Comparison of ENCODE assay signal across 27 cellular contexts in genomic region chr17:28059675-28060074, GRCh38.
"Had no signal": no experiment of that assay in that cellular context is flagged by ENCODE, and none has a peak within 500 bp of the region (broad histone marks: within the 10 kb centered on the region; RNA-seq: fewer than 3 reads in every experiment).

No MANE protein-coding gene starts in this region.

- H3K9me3 ChIP-seq: gastroesophageal sphincter, heart left ventricle, left lung, prostate gland, right atrium auricular region, sigmoid colon, stomach, testis, tibial artery had no signal

- H3K4me1 Mint-ChIP-seq: neural progenitor cell had no signal

- H3K4me2 ChIP-seq: hepatocyte, neural progenitor cell had no signal

- ATAC-seq: effector memory CD8-positive, alpha-beta T cell; gastroesophageal sphincter; heart left ventricle; left cardiac atrium; naive thymus-derived CD4-positive, alpha-beta T cell; stimulated activated effector memory CD8-positive, alpha-beta T cell treated with anti-CD3 and anti-CD28 coated beads, Interleukin-12 subunit alpha, Interleukin-12 subunit beta, amount 100 ng/mL, for 72 hours had no signal

- H3K36me3 ChIP-seq: gastroesophageal sphincter, heart left ventricle, left lung, neural progenitor cell, prostate gland, right atrium auricular region, sigmoid colon, stomach, tibial artery had no signal

- H3K4me3 ChIP-seq: coronary artery, gastroesophageal sphincter, heart left ventricle, hepatocyte, left lung, neural progenitor cell, prostate gland, right atrium auricular region, sigmoid colon, stomach, testis, tibial artery had no signal

- H2AFZ ChIP-seq: hepatocyte, neural progenitor cell had no signal

- H3K4me1 ChIP-seq: neural progenitor cell, testis had no signal

- H3K4me3 Mint-ChIP-seq: effector memory CD8-positive, alpha-beta T cell; naive thymus-derived CD4-positive, alpha-beta T cell; nephron; neural progenitor cell; stimulated activated effector memory CD8-positive, alpha-beta T cell treated with anti-CD3 and anti-CD28 coated beads, Interleukin-12 subunit alpha, Interleukin-12 subunit beta, amount 100 ng/mL, for 72 hours; type B pancreatic cell had no signal

- H3K27me3 Mint-ChIP-seq: effector memory CD8-positive, alpha-beta T cell; naive thymus-derived CD4-positive, alpha-beta T cell; type B pancreatic cell had no signal

- H3K36me3 Mint-ChIP-seq: neural progenitor cell; stimulated activated effector memory CD8-positive, alpha-beta T cell treated with anti-CD3 and anti-CD28 coated beads, Interleukin-12 subunit alpha, Interleukin-12 subunit beta, amount 100 ng/mL, for 72 hours; type B pancreatic cell had no signal

- H3K27ac Mint-ChIP-seq: effector memory CD8-positive, alpha-beta T cell; naive thymus-derived CD4-positive, alpha-beta T cell; nephron; neural progenitor cell; stimulated activated effector memory CD8-positive, alpha-beta T cell treated with anti-CD3 and anti-CD28 coated beads, Interleukin-12 subunit alpha, Interleukin-12 subunit beta, amount 100 ng/mL, for 72 hours; type B pancreatic cell had no signal

- H3K27me3 ChIP-seq: gastroesophageal sphincter, heart left ventricle, hepatocyte, left lung, neural progenitor cell, right atrium auricular region, sigmoid colon, stomach, testis, tibial artery had no signal

- H3K9ac ChIP-seq: neural progenitor cell had no signal

- H3K9me3 Mint-ChIP-seq: effector memory CD8-positive, alpha-beta T cell; naive thymus-derived CD4-positive, alpha-beta T cell; nephron; neural progenitor cell; stimulated activated effector memory CD8-positive, alpha-beta T cell treated with anti-CD3 and anti-CD28 coated beads, Interleukin-12 subunit alpha, Interleukin-12 subunit beta, amount 100 ng/mL, for 72 hours; type B pancreatic cell had no signal

- DNase-seq: dermis blood vessel endothelial cell; effector memory CD8-positive, alpha-beta T cell; erythroblast; heart left ventricle; left cardiac atrium; left lung; mesenchymal stem cell; midbrain; naive thymus-derived CD4-positive, alpha-beta T cell; sigmoid colon; stimulated activated CD4-positive, alpha-beta T cell treated with anti-CD3 and anti-CD28 coated beads, Interleukin-2, amount 100 ng/mL, for 24 hours; stimulated activated CD4-positive, alpha-beta T cell treated with anti-CD3 and anti-CD28 coated beads, Interleukin-4, amount 100 ng/mL, for 24 hours; stimulated activated naive CD4-positive, alpha-beta T cell treated with Interleukin-2 at 50 U/mL for 16 hours; stomach; testis; tibial artery had no signal

- FAIRE-seq: endometrium, islet of Langerhans had no signal

- H3K27ac ChIP-seq: coronary artery, gastroesophageal sphincter, heart left ventricle, hepatocyte, left lung, neural progenitor cell, prostate gland, right atrium auricular region, sigmoid colon, stomach, testis, tibial artery had no signal
